31 cellular contexts compared by ENCODE assay signal in genomic region chr2:200267350-200267749, GRCh38.
"Had no signal": no experiment of that assay in that cellular context is flagged by ENCODE, and none has a peak within 500 bp of the region (broad histone marks: within the 10 kb centered on the region; RNA-seq: fewer than 3 reads in every experiment).

No MANE protein-coding gene starts in this region.

- H3K9me3 ChIP-seq: ovary, psoas muscle, right lobe of liver, sigmoid colon, spleen, suprapubic skin, testis, tibial artery, transverse colon, upper lobe of right lung, uterus had no signal

- H3K79me2 ChIP-seq: parathyroid adenoma had no signal

- H3K4me1 ChIP-seq: neural progenitor cell, parathyroid adenoma, psoas muscle, sigmoid colon, spleen, suprapubic skin, testis, tibial artery, transverse colon, upper lobe of right lung, uterus had no signal

- H3K4me1 Mint-ChIP-seq: naive thymus-derived CD8-positive, alpha-beta T cell; stimulated activated memory B cell treated with anti-CD40 and anti-IgM and Interleukin-4, amounts not matched to agents 10 μg/mL and 1 μg/mL and 100 μg/mL, for 72 hours; stimulated activated naive CD8-positive, alpha-beta T cell treated with anti-CD3 and anti-CD28 coated beads, Interleukin-15, amount 100 ng/mL, for 72 hours had no signal

- H3K4me2 ChIP-seq: neural progenitor cell had no signal

- H2AFZ ChIP-seq: neural progenitor cell, parathyroid adenoma had no signal

- H3K27ac ChIP-seq: neural progenitor cell, ovary, parathyroid adenoma, psoas muscle, right lobe of liver, sigmoid colon, spleen, suprapubic skin, testis, tibial artery, transverse colon, upper lobe of right lung, uterus had no signal

- H3K36me3 Mint-ChIP-seq: naive thymus-derived CD8-positive, alpha-beta T cell; natural killer cell treated with Interleukin-12 subunit alpha and Interleukin-12 subunit beta and Interleukin-15 and Interleukin-18, amount 100 ng/mL, for 72 hours; neural progenitor cell; stimulated activated memory B cell treated with anti-CD40 and anti-IgM and Interleukin-4, amounts not matched to agents 10 μg/mL and 1 μg/mL and 100 μg/mL, for 72 hours; type B pancreatic cell had no signal

- H3K9me3 Mint-ChIP-seq: naive thymus-derived CD8-positive, alpha-beta T cell; natural killer cell treated with Interleukin-12 subunit alpha and Interleukin-12 subunit beta and Interleukin-15 and Interleukin-18, amount 100 ng/mL, for 72 hours; neural progenitor cell; stimulated activated memory B cell treated with anti-CD40 and anti-IgM and Interleukin-4, amounts not matched to agents 10 μg/mL and 1 μg/mL and 100 μg/mL, for 72 hours; stimulated activated naive CD8-positive, alpha-beta T cell treated with anti-CD3 and anti-CD28 coated beads, Interleukin-15, amount 100 ng/mL, for 72 hours had no signal

- H3K27ac Mint-ChIP-seq: natural killer cell treated with Interleukin-12 subunit alpha and Interleukin-12 subunit beta and Interleukin-15 and Interleukin-18, amount 100 ng/mL, for 72 hours; neural progenitor cell; progenitor cell of endocrine pancreas; stimulated activated memory B cell treated with anti-CD40 and anti-IgM and Interleukin-4, amounts not matched to agents 10 μg/mL and 1 μg/mL and 100 μg/mL, for 72 hours; stimulated activated naive CD8-positive, alpha-beta T cell treated with anti-CD3 and anti-CD28 coated beads, Interleukin-15, amount 100 ng/mL, for 72 hours; type B pancreatic cell had no signal

- H3K36me3 ChIP-seq: neural progenitor cell, ovary, right lobe of liver, sigmoid colon, spleen, suprapubic skin, tibial artery, transverse colon, upper lobe of right lung, uterus had no signal

- DNase-seq: naive thymus-derived CD8-positive, alpha-beta T cell; occipital lobe; ovary; posterior cingulate gyrus; psoas muscle; right cardiac atrium; right lobe of liver; sigmoid colon; small intestine; spleen; stimulated activated CD4-positive, alpha-beta T cell treated with anti-CD3 and anti-CD28 coated beads, Interleukin-12 subunit alpha, Interleukin-12 subunit beta, amount 100 ng/mL, for 4 hours; stimulated activated CD4-positive, alpha-beta T cell treated with anti-CD3 and anti-CD28 coated beads, Interleukin-1b, Interleukin-23, amount 100 ng/mL, for 48 hours; stimulated activated CD4-positive, alpha-beta T cell treated with anti-CD3 and anti-CD28 coated beads, Interleukin-4, amount 100 ng/mL, for 1 hour; stimulated activated CD4-positive, alpha-beta T cell treated with anti-CD3 and anti-CD28 coated beads, Interleukin-4, amount 100 ng/mL, for 4 hours; stimulated activated CD8-positive, alpha-beta memory T cell treated with anti-CD3 and anti-CD28 coated beads, Interleukin-4, amount 100 ng/mL, for 48 hours; stimulated activated naive CD4-positive, alpha-beta T cell; stimulated activated naive CD8-positive, alpha-beta T cell treated with anti-CD3 and anti-CD28 coated beads, Interleukin-15, amount 100 ng/mL, for 72 hours; stimulated activated naive CD8-positive, alpha-beta T cell treated with anti-CD3 and anti-CD28 coated beads, Interleukin-15, Interleukin-2, amounts not matched to agents 100 U/mL and 50 U/mL, for 24 hours; substantia nigra; testis; tibial artery; transverse colon; upper lobe of right lung; uterus had no signal

- ATAC-seq: naive thymus-derived CD8-positive, alpha-beta T cell; psoas muscle; right cardiac atrium; right lobe of liver; stimulated activated memory B cell treated with anti-CD40 and anti-IgM and Interleukin-4, amounts not matched to agents 10 μg/mL and 1 μg/mL and 100 μg/mL, for 72 hours; stimulated activated naive CD8-positive, alpha-beta T cell treated with anti-CD3 and anti-CD28 coated beads, Interleukin-15, Interleukin-2, amounts not matched to agents 100 U/mL and 50 U/mL, for 24 hours; upper lobe of right lung had no signal

- H3K27me3 Mint-ChIP-seq: naive thymus-derived CD8-positive, alpha-beta T cell; progenitor cell of endocrine pancreas; stimulated activated memory B cell treated with anti-CD40 and anti-IgM and Interleukin-4, amounts not matched to agents 10 μg/mL and 1 μg/mL and 100 μg/mL, for 72 hours; type B pancreatic cell had no signal

- H3K9ac ChIP-seq: neural progenitor cell, parathyroid adenoma had no signal

- H3K27me3 ChIP-seq: neural progenitor cell, ovary, right lobe of liver, sigmoid colon, spleen, suprapubic skin, testis, tibial artery, transverse colon, upper lobe of right lung, uterus had no signal

- H3K4me3 Mint-ChIP-seq: naive thymus-derived CD8-positive, alpha-beta T cell; natural killer cell treated with Interleukin-12 subunit alpha and Interleukin-12 subunit beta and Interleukin-15 and Interleukin-18, amount 100 ng/mL, for 72 hours; neural progenitor cell; stimulated activated memory B cell treated with anti-CD40 and anti-IgM and Interleukin-4, amounts not matched to agents 10 μg/mL and 1 μg/mL and 100 μg/mL, for 72 hours; stimulated activated naive CD8-positive, alpha-beta T cell treated with anti-CD3 and anti-CD28 coated beads, Interleukin-15, amount 100 ng/mL, for 72 hours; type B pancreatic cell had no signal

- H3K4me3 ChIP-seq: neural progenitor cell, ovary, psoas muscle, right lobe of liver, sigmoid colon, spleen, suprapubic skin, testis, tibial artery, transverse colon, upper lobe of right lung, uterus had no signal
